9 cellular contexts compared by ENCODE assay signal in the genomic region with DNA sequence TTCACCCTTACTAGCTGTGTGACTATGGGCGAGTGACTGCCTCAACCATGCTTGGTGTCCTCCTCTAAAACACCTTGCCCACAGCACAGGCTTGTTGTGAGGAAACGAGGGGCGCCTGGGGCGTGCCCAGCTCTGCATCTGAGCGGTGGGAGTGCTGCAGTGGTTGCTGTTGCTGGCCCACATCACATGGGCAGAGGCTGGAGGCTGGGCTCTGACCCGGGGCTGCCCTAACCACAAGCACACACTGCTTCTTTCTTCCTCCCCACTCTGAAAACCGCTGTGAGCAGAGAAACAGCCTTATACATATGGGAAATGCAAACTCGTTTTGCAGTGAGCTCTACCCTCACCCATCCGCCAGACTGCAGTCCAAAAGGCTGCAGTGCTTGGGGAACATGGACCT.
A peak's percentile ranks its signal among the peaks of the same experiment; 100 is the strongest.
DNase-seq lines count a peak whose midpoint lies in the region; ATAC-seq and TF ChIP-seq lines count a peak whose summit lies in the region.
"Had no signal": no experiment of that assay in that cellular context is flagged by ENCODE, and none has a peak within 500 bp of the region (broad histone marks: within the 10 kb centered on the region; RNA-seq: fewer than 3 reads in every experiment).

No MANE protein-coding gene starts in this region.

- peaks cover 24% of the 10 kb centered on the region for H3K4me1 Mint-ChIP-seq in activated T-cell treated with anti-CD3 and anti-CD28 coated beads, Interleukin-2, amount 50 U/mL, for 4 hours (ENCODE audit: low read depth)
- H3K4me1 Mint-ChIP-seq in progenitor cell of endocrine pancreas (ENCODE audit: low read depth), result no peaks in the 10 kb centered on the region

- H3K4me3 Mint-ChIP-seq in activated T-cell treated with anti-CD3 and anti-CD28 coated beads, Interleukin-2, amount 50 U/mL, for 4 hours, result no peak overlapping the region
- H3K4me3 Mint-ChIP-seq in progenitor cell of endocrine pancreas (ENCODE audit: low read depth), result no peak overlapping the region

- no peak for TF ChIP-seq CTCF in progenitor cell of endocrine pancreas (IDR thresholded peaks at IDR 0.05; ENCODE audit: unreplicated experiment)

- H3K27ac Mint-ChIP-seq in progenitor cell of endocrine pancreas, result no peak overlapping the region

- DNase-seq in activated T-cell treated with anti-CD3 and anti-CD28 coated beads, Interleukin-2, amount 50 U/mL, for 4 hours, result no peak
- DNase-seq in stimulated activated CD8-positive, alpha-beta memory T cell treated with anti-CD3 and anti-CD28 coated beads, Interleukin-2, amount 100 ng/mL, for 48 hours (ENCODE audit: low read depth in 2 of 2), result peak; percentile 15 to 18
- no peak for DNase-seq in AG08396 (ENCODE audit: low spot score)
- no peak for DNase-seq in progenitor cell of endocrine pancreas (ENCODE audit: low spot score, unreplicated experiment)
- no peak for DNase-seq in nucleus accumbens (lab: John Stamatoyannopoulos, UW)
- DNase-seq: activated CD4-positive, CD25-positive, alpha-beta regulatory T cell; NCI-H510A treated with DMSO at 0.1 percent for 48 hours had no signal

- H3K36me3 Mint-ChIP-seq in activated T-cell treated with anti-CD3 and anti-CD28 coated beads, Interleukin-2, amount 50 U/mL, for 4 hours (ENCODE audit: insufficient read depth), result peaks cover 7% of the 10 kb centered on the region
- peaks cover 14% of the 10 kb centered on the region for H3K36me3 Mint-ChIP-seq in progenitor cell of endocrine pancreas (ENCODE audit: insufficient read depth)

- peak; percentile 65 for ATAC-seq in GM19351 (IDR thresholded peaks at IDR 0.05; ENCODE audit: unreplicated experiment)
- peak; percentile 55 for ATAC-seq in HG03521 (IDR thresholded peaks at IDR 0.05; ENCODE audit: unreplicated experiment)
- peak; percentile 67 to 69 for ATAC-seq in activated T-cell treated with anti-CD3 and anti-CD28 coated beads, Interleukin-2, amount 50 U/mL, for 4 hours

- no peaks in the 10 kb centered on the region for H3K9me3 Mint-ChIP-seq in activated T-cell treated with anti-CD3 and anti-CD28 coated beads, Interleukin-2, amount 50 U/mL, for 4 hours
- no peaks in the 10 kb centered on the region for H3K9me3 Mint-ChIP-seq in progenitor cell of endocrine pancreas (ENCODE audit: low read depth)

- H3K27me3 Mint-ChIP-seq in activated T-cell treated with anti-CD3 and anti-CD28 coated beads, Interleukin-2, amount 50 U/mL, for 4 hours (ENCODE audit: low read depth), result no peaks in the 10 kb centered on the region
- no peaks in the 10 kb centered on the region for H3K27me3 Mint-ChIP-seq in progenitor cell of endocrine pancreas

Comparison
In these comparisons a context has a peak if more than half of its experiments do, and no peak if none do; other contexts are left out.
1. DNase-seq: peak in stimulated activated CD8-positive, alpha-beta memory T cell treated with anti-CD3 and anti-CD28 coated beads, Interleukin-2, amount 100 ng/mL, for 48 hours (2 of 2); none in activated T-cell treated with anti-CD3 and anti-CD28 coated beads, Interleukin-2, amount 50 U/mL, for 4 hours (single experiment), AG08396 (single experiment), progenitor cell of endocrine pancreas (single experiment) and nucleus accumbens (0 of 56).
2. Peak in every context shown above with its lines, with median percentiles within 50 percentile points of each other: ATAC-seq.